In genomic region chr4:83340692-83341343, GRCh38 we compare ENCODE assay signal across 13 cellular contexts. TPM values are rescaled to one million over a fixed set of nuclear protein-coding genes. Genes with fewer than 3 reads are reported as not detected.
DNase-seq lines count a peak whose midpoint lies in the region; ATAC-seq, FAIRE-seq and TF ChIP-seq lines count a peak whose summit lies in the region.
"Had no signal": no experiment of that assay in that cellular context is flagged by ENCODE, and none has a peak within 500 bp of the region (broad histone marks: within the 10 kb centered on the region; RNA-seq: fewer than 3 reads in every experiment).

No MANE protein-coding gene starts in this region.

- WGBS in body of pancreas, 2 donors = 49 to 64% methylated on average over 1 to 2 of the region's 2 CpGs
- 34 to 50% methylated on average over 2 of the region's 2 CpGs for WGBS in pancreas, 2 donors

- no peak overlapping the region for H3K9ac ChIP-seq in neural progenitor cell

- H4K20me1 ChIP-seq in neural progenitor cell (ENCODE audit: low read depth) = no peaks in the 10 kb centered on the region

- H3K4me1 ChIP-seq in body of pancreas (no peaks in the 10 kb centered on the region), neural progenitor cell (no peaks in the 10 kb centered on the region), pancreas (no peaks in the 10 kb centered on the region)
- H3K4me1 ChIP-seq: A549, foreskin keratinocyte had no signal

- H3K4me3 Mint-ChIP-seq in activated T-cell treated with anti-CD3 and anti-CD28 coated beads, Interleukin-2, amount 50 U/mL, for 24 hours = peak overlapping the region; percentile 40
- no peak overlapping the region for H3K4me3 Mint-ChIP-seq in neural progenitor cell
- H3K4me3 Mint-ChIP-seq: brain had no signal

- H3K36me3 ChIP-seq in body of pancreas (replicated peaks in 1 of 2; ENCODE audit: insufficient read depth in 1 of 2, low read depth in 2 of 2) = no peaks in the 10 kb centered on the region
- H3K36me3 ChIP-seq in neural progenitor cell = no peaks in the 10 kb centered on the region
- H3K36me3 ChIP-seq in pancreas = no peaks in the 10 kb centered on the region

- H3K4me3 ChIP-seq in body of pancreas (no peak overlapping the region), neural progenitor cell (no peak overlapping the region), pancreas (no peak overlapping the region)
- H3K4me3 ChIP-seq: A549 had no signal

- FAIRE-seq in pancreas (lab: Jason Lieb, UNC) = no peak
- FAIRE-seq: A549 had no signal

- no peak for TF ChIP-seq POLR2A in body of pancreas (IDR thresholded peaks at IDR 0.05)

- intact Hi-C loops in body of pancreas (cut with DNase I) = no loop called here
- intact Hi-C loops in pancreas (cut with DNase I) = no loop called here

- peaks cover 26% of the 10 kb centered on the region for H3K4me1 Mint-ChIP-seq in activated T-cell treated with anti-CD3 and anti-CD28 coated beads, Interleukin-2, amount 50 U/mL, for 24 hours (ENCODE audit: low read depth)
- no peaks in the 10 kb centered on the region for H3K4me1 Mint-ChIP-seq in neural progenitor cell

- no peaks in the 10 kb centered on the region for H3F3A ChIP-seq in neural progenitor cell (ENCODE audit: low read depth)

- peak; percentile 79 for ATAC-seq in HG03378 (IDR thresholded peaks at IDR 0.05; ENCODE audit: unreplicated experiment)
- ATAC-seq in body of pancreas = no peak
- no peak for ATAC-seq in pancreas
- ATAC-seq: A549, foreskin keratinocyte had no signal

- no peak for TF ChIP-seq CTCF in body of pancreas (IDR thresholded peaks at IDR 0.05)
- no peak for TF ChIP-seq CTCF in neural progenitor cell (IDR thresholded peaks at IDR 0.05)
- TF ChIP-seq CTCF in pancreas (IDR thresholded peaks at IDR 0.05) = no peak

- peak; percentile 15 for DNase-seq in NK-92 treated with Interleukin-12 subunit alpha and Interleukin-12 subunit beta, amount 100 ng/mL, for 24 hours (lab: John Stamatoyannopoulos, UW)
- DNase-seq in NK-92 (lab: John Stamatoyannopoulos, UW; ENCODE audit: unreplicated experiment) (no peak), body of pancreas (no peak), neural progenitor cell (ENCODE audit: low spot score) (no peak), pancreas (no peak)
- peak; percentile 43 for DNase-seq in activated T-cell treated with anti-CD3 and anti-CD28 coated beads, Interleukin-2, amount 50 U/mL, for 24 hours
- peak; percentile 22 to 42 for DNase-seq in stimulated activated CD8-positive, alpha-beta memory T cell treated with anti-CD3 and anti-CD28 coated beads, Interleukin-7, amount 100 ng/mL, for 48 hours (ENCODE audit: extremely low read depth in 1 of 2, low read depth in 1 of 2)
- DNase-seq: foreskin keratinocyte, mesendoderm, NCI-H2081 had no signal

- H3K4me2 ChIP-seq in neural progenitor cell = no peak overlapping the region
- H3K4me2 ChIP-seq: A549 had no signal

- H3K79me2 ChIP-seq in neural progenitor cell (ENCODE audit: low read depth) = no peaks in the 10 kb centered on the region

- no peaks in the 10 kb centered on the region for H3K9me3 ChIP-seq in body of pancreas
- H3K9me3 ChIP-seq in neural progenitor cell (ENCODE audit: low read depth) = no peaks in the 10 kb centered on the region
- H3K9me3 ChIP-seq in pancreas = no peaks in the 10 kb centered on the region

- H3K27ac Mint-ChIP-seq in activated T-cell treated with anti-CD3 and anti-CD28 coated beads, Interleukin-2, amount 50 U/mL, for 24 hours = peak overlapping the region; percentile 86
- no peak overlapping the region for H3K27ac Mint-ChIP-seq in neural progenitor cell
- H3K27ac Mint-ChIP-seq: brain had no signal

- H2AFZ ChIP-seq in neural progenitor cell (replicated peaks) = no peak overlapping the region

- H3K27me3 ChIP-seq in body of pancreas = no peaks in the 10 kb centered on the region
- H3K27me3 ChIP-seq in neural progenitor cell = peaks cover 26% of the 10 kb centered on the region
- H3K27me3 ChIP-seq in pancreas = no peaks in the 10 kb centered on the region
- H3K27me3 ChIP-seq: foreskin keratinocyte had no signal

- H3K27me3 Mint-ChIP-seq in activated T-cell treated with anti-CD3 and anti-CD28 coated beads, Interleukin-2, amount 50 U/mL, for 24 hours = peaks cover 1% of the 10 kb centered on the region
- H3K27me3 Mint-ChIP-seq in neural progenitor cell (ENCODE audit: insufficient read depth, low read depth) = peaks cover 10% of the 10 kb centered on the region

- H3K27ac ChIP-seq in body of pancreas = no peak overlapping the region
- H3K27ac ChIP-seq in neural progenitor cell = no peak overlapping the region
- H3K27ac ChIP-seq in pancreas = no peak overlapping the region
- H3K27ac ChIP-seq: A549, foreskin keratinocyte had no signal

- H3K9me3 Mint-ChIP-seq in activated T-cell treated with anti-CD3 and anti-CD28 coated beads, Interleukin-2, amount 50 U/mL, for 24 hours = peaks cover 6% of the 10 kb centered on the region
- H3K9me3 Mint-ChIP-seq in neural progenitor cell = peaks cover 7% of the 10 kb centered on the region

- H3K36me3 Mint-ChIP-seq in activated T-cell treated with anti-CD3 and anti-CD28 coated beads, Interleukin-2, amount 50 U/mL, for 24 hours (ENCODE audit: low read depth) = no peaks in the 10 kb centered on the region
- no peaks in the 10 kb centered on the region for H3K36me3 Mint-ChIP-seq in neural progenitor cell
- H3K36me3 Mint-ChIP-seq: brain had no signal

RNA-seq across cellular contexts. Expression of gene HPSE, which starts 6.2 kb away (rescaled TPM):
- total RNA-seq in body of pancreas (under 1 TPM; 0.52 to 0.99 TPM), neural progenitor cell (ENCODE audit: low replicate concordance) (0.28 and 0.73 TPM in 2 replicates), pancreas (1 to 10 TPM in 2 of 6 donors, under 1 TPM in 4; 0.12 to 2.5 (median 0.70) TPM)
- 1 to 10 TPM in 1 of 2 donors, under 1 TPM in 1; 0.38 to 1.5 TPM for polyA plus RNA-seq in pancreas

RNA-seq across cellular contexts. Expression of gene COQ2, which starts 56.2 kb away (rescaled TPM):
- total RNA-seq in body of pancreas = 1 to 10 TPM; 2.1 to 4.6 TPM
- total RNA-seq in neural progenitor cell (ENCODE audit: low replicate concordance) = 23.7 and 32.7 TPM in 2 replicates
- total RNA-seq in pancreas = 1 to 10 TPM; 2.8 to 5.4 (median 3.9) TPM
- 1 to 10 TPM; 2.9 to 5.0 TPM for polyA plus RNA-seq in pancreas

Comparison
In these comparisons a context has a peak if more than half of its experiments do, and no peak if none do; other contexts are left out.
1. DNase-seq: peak in NK-92 treated with Interleukin-12 subunit alpha and Interleukin-12 subunit beta, amount 100 ng/mL, for 24 hours (single experiment), activated T-cell treated with anti-CD3 and anti-CD28 coated beads, Interleukin-2, amount 50 U/mL, for 24 hours (single experiment) and stimulated activated CD8-positive, alpha-beta memory T cell treated with anti-CD3 and anti-CD28 coated beads, Interleukin-7, amount 100 ng/mL, for 48 hours (2 of 2); none in NK-92 (single experiment), body of pancreas (0 of 4), neural progenitor cell (single experiment) and pancreas (0 of 6).